In genomic region chr5:137647401-137647800, GRCh38 we compare ENCODE assay signal across 15 cellular contexts.
A peak's percentile ranks its signal among the peaks of the same experiment; 100 is the strongest.
DNase-seq lines count a peak whose midpoint lies in the region; TF ChIP-seq lines count a peak whose summit lies in the region.
"Had no signal": no experiment of that assay in that cellular context is flagged by ENCODE, and none has a peak within 500 bp of the region (broad histone marks: within the 10 kb centered on the region; RNA-seq: fewer than 3 reads in every experiment).

No MANE protein-coding gene starts in this region.

- H3K36me3 Mint-ChIP-seq in brain (peaks cover 41% of the 10 kb centered on the region), endothelial cell (ENCODE audit: low read depth, unreplicated experiment) (peaks cover 57% of the 10 kb centered on the region), progenitor cell of endocrine pancreas (ENCODE audit: insufficient read depth) (peaks cover 28% of the 10 kb centered on the region)
- H3K36me3 Mint-ChIP-seq in activated T-cell treated with anti-CD3 and anti-CD28 coated beads, Interleukin-2, amount 50 U/mL, for 24 hours (ENCODE audit: low read depth) = peaks cover 42% of the 10 kb centered on the region

- H3K27me3 Mint-ChIP-seq in brain = peaks cover 3% of the 10 kb centered on the region
- H3K27me3 Mint-ChIP-seq in endothelial cell (ENCODE audit: unreplicated experiment) = peaks cover 3% of the 10 kb centered on the region
- no peaks in the 10 kb centered on the region for H3K27me3 Mint-ChIP-seq in progenitor cell of endocrine pancreas
- H3K27me3 Mint-ChIP-seq in activated T-cell treated with anti-CD3 and anti-CD28 coated beads, Interleukin-2, amount 50 U/mL, for 24 hours = no peaks in the 10 kb centered on the region
- H3K27me3 Mint-ChIP-seq: CD4-positive, CD25-positive, alpha-beta regulatory T cell; CD8-positive, alpha-beta memory T cell had no signal

- H3K36me3 ChIP-seq in HEK293 (ENCODE audit: control insufficient read depth in 2 of 2, insufficient read depth in 1 of 2, low read length in 2 of 2) = no peaks in the 10 kb centered on the region
- H3K36me3 ChIP-seq: BE2C had no signal

- H3K4me3 Mint-ChIP-seq in brain = no peak overlapping the region
- peak overlapping the region; percentile 14 for H3K4me3 Mint-ChIP-seq in endothelial cell (ENCODE audit: unreplicated experiment)
- H3K4me3 Mint-ChIP-seq in progenitor cell of endocrine pancreas (ENCODE audit: low read depth) = no peak overlapping the region
- H3K4me3 Mint-ChIP-seq in activated T-cell treated with anti-CD3 and anti-CD28 coated beads, Interleukin-2, amount 50 U/mL, for 24 hours = no peak overlapping the region
- H3K4me3 Mint-ChIP-seq: CD4-positive, CD25-positive, alpha-beta regulatory T cell; CD8-positive, alpha-beta memory T cell; GM23338; HFFc6 had no signal

- H3K4me3 ChIP-seq in HEK293 (ENCODE audit: low read depth, low read length) = no peak overlapping the region
- H3K4me3 ChIP-seq: GM23338 had no signal

- H3K4me1 ChIP-seq in HEK293 (ENCODE audit: control insufficient read depth, insufficient read depth, low read length) = peaks cover 7% of the 10 kb centered on the region

- no peak for DNase-seq in endothelial cell (ENCODE audit: low spot score)
- DNase-seq in progenitor cell of endocrine pancreas (ENCODE audit: low spot score, unreplicated experiment) = no peak
- DNase-seq in AML-193 (lab: John Stamatoyannopoulos, UW) = no peak
- DNase-seq in activated T-cell treated with anti-CD3 and anti-CD28 coated beads, Interleukin-2, amount 50 U/mL, for 24 hours = no peak
- DNase-seq in NCI-H446 (lab: John Stamatoyannopoulos, UW) = no peak
- DNase-seq: BE2C; CD4-positive, CD25-positive, alpha-beta regulatory T cell; CD8-positive, alpha-beta memory T cell; COR-L47; HCEC 1CT; HFFc6; IMR-90 had no signal

- no peaks in the 10 kb centered on the region for H3K9me3 ChIP-seq in HEK293 (ENCODE audit: control insufficient read depth, insufficient read depth, low read depth, low read length)
- H3K9me3 ChIP-seq: BE2C had no signal

- H3K27ac Mint-ChIP-seq in brain = peak overlapping the region in 4 of 5 experiments; percentile 66 to 95 (median 83)
- H3K27ac Mint-ChIP-seq in endothelial cell (ENCODE audit: unreplicated experiment) = no peak overlapping the region
- H3K27ac Mint-ChIP-seq in progenitor cell of endocrine pancreas = peak overlapping the region; percentile 45
- no peak overlapping the region for H3K27ac Mint-ChIP-seq in activated T-cell treated with anti-CD3 and anti-CD28 coated beads, Interleukin-2, amount 50 U/mL, for 24 hours
- H3K27ac Mint-ChIP-seq: CD8-positive, alpha-beta memory T cell; GM23338; HFFc6 had no signal

- no peak for TF ChIP-seq CTCF in HEK293 (tag by site-specific recombination; IDR thresholded peaks at IDR 0.05)
- no peak for TF ChIP-seq CTCF in brain (conservative IDR thresholded peaks at IDR 0.05)
- no peak for TF ChIP-seq CTCF in endothelial cell (IDR thresholded peaks at IDR 0.05; ENCODE audit: unreplicated experiment)
- TF ChIP-seq CTCF in progenitor cell of endocrine pancreas (IDR thresholded peaks at IDR 0.05; ENCODE audit: unreplicated experiment) = no peak

- no peak overlapping the region for H3K27ac ChIP-seq in HEK293 (ENCODE audit: extremely low read depth, low read depth, low read length)

- POLR2A ChIA-PET in HEK293 (lab: Yijun Ruan, JAX) = no interaction called here

- CTCF ChIA-PET in HEK293 (lab: Yijun Ruan, JAX) = interaction anchor here (1.1 to 6.8 kb wide), 2 partner anchors 13 to 302 kb away, joined by 4 to 37 read pairs; no protein-coding TSS in a partner anchor

- H3K4me1 Mint-ChIP-seq in brain (peaks cover 38% of the 10 kb centered on the region), endothelial cell (ENCODE audit: unreplicated experiment) (no peaks in the 10 kb centered on the region), progenitor cell of endocrine pancreas (ENCODE audit: low read depth) (peaks cover 7% of the 10 kb centered on the region)
- no peaks in the 10 kb centered on the region for H3K4me1 Mint-ChIP-seq in activated T-cell treated with anti-CD3 and anti-CD28 coated beads, Interleukin-2, amount 50 U/mL, for 24 hours (ENCODE audit: low read depth)
- H3K4me1 Mint-ChIP-seq: CD4-positive, CD25-positive, alpha-beta regulatory T cell; CD8-positive, alpha-beta memory T cell; GM23338 had no signal

- H3K9me3 Mint-ChIP-seq in brain (peaks cover 17 to 24% (median 21%) of the 10 kb centered on the region in 5 experiments), endothelial cell (ENCODE audit: unreplicated experiment) (no peaks in the 10 kb centered on the region), progenitor cell of endocrine pancreas (ENCODE audit: low read depth) (peaks cover 17% of the 10 kb centered on the region)
- no peaks in the 10 kb centered on the region for H3K9me3 Mint-ChIP-seq in activated T-cell treated with anti-CD3 and anti-CD28 coated beads, Interleukin-2, amount 50 U/mL, for 24 hours
- H3K9me3 Mint-ChIP-seq: GM23338, HFFc6 had no signal

TF ChIP-seq in HEK293, 187 proteins besides CTCF, POLR2A, EP300 and RAD21:
- TF ChIP-seq HOXD13 (CRISPR knock-in tag; IDR thresholded peaks at IDR 0.05; ENCODE audit: borderline replicate concordance) (no peak), ZNF585B (tag by site-specific recombination; IDR thresholded peaks at IDR 0.05) (no peak), SCRT2 (tag by site-specific recombination; IDR thresholded peaks at IDR 0.05) (0 out of 2 replicates have a peak, but pooled peaks have one; percentile 15), BCL11B (tag by site-specific recombination; IDR thresholded peaks at IDR 0.05; ENCODE audit: low read depth) (no peak), TCF7L2 (IDR thresholded peaks at IDR 0.05; ENCODE audit: borderline replicate concordance, low read depth, low read length) (no peak), SP7 (tag by site-specific recombination; IDR thresholded peaks at IDR 0.05) (no peak), ZNF138 (tag by site-specific recombination; IDR thresholded peaks at IDR 0.05; ENCODE audit: borderline replicate concordance) (no peak), ZNF223 (tag by site-specific recombination; IDR thresholded peaks at IDR 0.05) (no peak)

Comparison
In these comparisons a context has a peak if more than half of its experiments do, and no peak if none do; other contexts are left out.
1. H3K27ac Mint-ChIP-seq: peak in brain (4 of 5) and progenitor cell of endocrine pancreas (single experiment); none in endothelial cell (single experiment) and activated T-cell treated with anti-CD3 and anti-CD28 coated beads, Interleukin-2, amount 50 U/mL, for 24 hours (single experiment).